8 cellular contexts compared by ENCODE assay signal in the genomic region with DNA sequence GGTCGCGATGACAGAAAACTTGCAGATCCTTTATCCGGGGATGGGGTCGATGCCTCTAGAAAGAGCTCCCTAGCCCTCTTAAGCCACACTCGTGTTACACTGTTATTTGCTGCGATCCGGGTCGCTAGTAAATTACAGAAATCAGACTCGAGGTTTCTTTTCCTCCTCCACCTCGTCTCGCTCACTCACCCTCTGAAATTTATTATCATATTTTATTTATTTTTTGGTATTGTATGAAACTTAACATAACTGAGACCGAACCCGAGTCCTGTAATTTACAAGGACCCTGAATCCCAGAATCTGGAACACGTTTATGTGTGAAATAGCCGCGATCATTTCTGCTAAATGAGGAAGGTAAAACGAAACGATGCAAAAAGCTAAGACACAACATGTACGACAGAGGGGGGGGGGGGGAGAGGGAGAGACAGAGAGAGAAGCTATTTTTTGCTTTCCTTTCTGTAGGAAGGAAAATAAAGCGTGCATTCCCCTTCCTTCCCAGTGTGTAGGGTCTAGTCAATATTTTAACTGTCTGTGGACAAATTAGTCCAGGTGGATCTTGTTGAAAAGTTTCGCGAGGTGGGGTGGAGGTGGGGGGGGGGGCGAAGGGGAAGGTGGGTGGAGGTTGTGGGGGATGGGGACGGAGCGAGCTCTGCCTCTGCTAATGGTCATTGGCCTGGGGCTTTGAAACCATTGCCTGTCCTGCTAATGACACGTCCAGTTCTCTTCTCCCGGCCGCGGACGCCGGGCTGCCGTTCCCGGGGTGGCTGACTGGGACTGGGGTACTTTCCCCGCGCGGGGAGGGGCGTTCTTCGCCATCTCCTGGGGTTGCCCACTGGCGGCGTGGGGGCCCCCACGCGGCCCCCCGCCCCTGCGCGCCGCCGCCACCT. TPM values are rescaled to one million over a fixed set of nuclear protein-coding genes. Genes with fewer than 3 reads are reported as not detected.
A peak's percentile ranks its signal among the peaks of the same experiment; 100 is the strongest.
DNase-seq lines count a peak whose midpoint lies in the region; ATAC-seq and TF ChIP-seq lines count a peak whose summit lies in the region.

No MANE protein-coding gene starts in this region.

- intact Hi-C loops in mucosa of descending colon (cut with DNase I, micrococcal nuclease) = loop anchor here in 1 of 2 donors (10.0 kb wide), 1 partner anchor 100 kb away; no protein-coding TSS in a partner anchor

- peaks cover 6% of the 10 kb centered on the region for H3K4me1 ChIP-seq in mucosa of descending colon (ENCODE audit: low read depth)

- H3K4me3 ChIP-seq in epithelial cell of proximal tubule (ENCODE audit: low read depth, low read length) (peak overlapping the region; percentile 91), mucosa of descending colon (peak overlapping the region; percentile 70)

- H3K9me3 ChIP-seq in mucosa of descending colon = no peaks in the 10 kb centered on the region

- DNase-seq in NCI-H526 (lab: John Stamatoyannopoulos, UW) = peak; percentile 19 to 52
- no peak for DNase-seq in NCI-H526 treated with DMSO at 0.1 percent for 48 hours (lab: John Stamatoyannopoulos, UW)
- DNase-seq in NCI-H748 treated with DMSO at 0.1 percent for 48 hours (lab: John Stamatoyannopoulos, UW) = peak; percentile 16
- DNase-seq in activated T-cell treated with anti-CD3 and anti-CD28 coated beads for 48 hours (ENCODE audit: low read depth) = peak; percentile 32
- DNase-seq in epithelial cell of proximal tubule (ENCODE audit: low read depth) = no peak
- DNase-seq in mucosa of descending colon = peak; percentile 64 to 74 (median 65)
- DNase-seq in stimulated activated naive CD4-positive, alpha-beta T cell (lab: John Stamatoyannopoulos, UW) = peak; percentile 36 to 74 (median 48)

- no peaks in the 10 kb centered on the region for H3K36me3 ChIP-seq in mucosa of descending colon (ENCODE audit: low read depth)

- no peak for ATAC-seq in mucosa of descending colon
- no peak for ATAC-seq in HG03097 (IDR thresholded peaks at IDR 0.05; ENCODE audit: low FRiP score, unreplicated experiment)

- TF ChIP-seq CTCF in epithelial cell of proximal tubule (conservative IDR thresholded peaks at IDR 0.05; ENCODE audit: low read depth, low read length) = no peak
- no peak for TF ChIP-seq CTCF in mucosa of descending colon (IDR thresholded peaks at IDR 0.05)

RNA-seq across cellular contexts. Expression of a gene that starts 1.7 kb away (rescaled TPM):
- total RNA-seq in epithelial cell of proximal tubule (27.9 and 35.7 TPM in 2 replicates), mucosa of descending colon (10 to 100 TPM; 24.4 to 69.9 (median 26.0) TPM)

Comparison
In these comparisons a context has a peak if more than half of its experiments do, and no peak if none do; other contexts are left out.
1. DNase-seq: peak in NCI-H526 (2 of 2), NCI-H748 treated with DMSO at 0.1 percent for 48 hours (single experiment), activated T-cell treated with anti-CD3 and anti-CD28 coated beads for 48 hours (single experiment), mucosa of descending colon (3 of 3) and stimulated activated naive CD4-positive, alpha-beta T cell (6 of 6); none in NCI-H526 treated with DMSO at 0.1 percent for 48 hours (single experiment) and epithelial cell of proximal tubule (single experiment).